In the genomic region with DNA sequence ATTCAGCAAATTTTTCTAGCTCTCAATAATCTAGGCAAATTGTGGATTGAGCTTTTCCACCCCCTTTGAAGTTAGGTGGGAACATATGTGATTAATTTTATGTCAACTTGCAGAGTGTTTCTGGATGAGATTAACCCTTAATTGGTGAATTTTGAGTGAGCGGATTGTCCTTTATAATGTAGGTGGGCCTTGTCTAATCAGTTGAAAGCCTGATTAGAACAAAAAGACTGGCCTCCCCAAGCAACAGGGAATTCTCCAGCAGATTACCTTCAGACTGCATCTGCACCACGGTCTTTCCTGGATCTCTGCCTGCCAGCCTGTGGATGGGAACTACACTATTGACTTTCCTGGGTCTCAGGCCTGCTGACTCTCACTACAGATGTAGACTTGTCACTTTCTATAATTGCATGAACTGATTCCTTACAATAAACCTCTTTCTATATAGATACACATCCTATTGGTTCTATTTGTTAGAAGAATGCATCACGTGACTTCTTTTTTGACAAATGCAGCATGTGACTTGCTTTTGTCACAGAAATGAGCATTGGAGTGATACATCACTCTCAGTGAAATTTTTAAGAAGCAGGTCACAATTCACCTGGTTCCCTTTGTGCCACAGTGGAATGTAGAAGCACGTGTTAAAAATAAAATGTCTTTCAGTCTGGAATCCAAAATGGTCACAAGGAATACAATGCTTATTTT, we compare ENCODE assay signal across 1 cellular context.
TF ChIP-seq lines count a peak whose summit lies in the region.

No MANE protein-coding gene starts in this region.

TF ChIP-seq in A549, 52 proteins besides CTCF, POLR2A, EP300 and RAD21 (continued from another document):
- TF ChIP-seq, protein P1, sequence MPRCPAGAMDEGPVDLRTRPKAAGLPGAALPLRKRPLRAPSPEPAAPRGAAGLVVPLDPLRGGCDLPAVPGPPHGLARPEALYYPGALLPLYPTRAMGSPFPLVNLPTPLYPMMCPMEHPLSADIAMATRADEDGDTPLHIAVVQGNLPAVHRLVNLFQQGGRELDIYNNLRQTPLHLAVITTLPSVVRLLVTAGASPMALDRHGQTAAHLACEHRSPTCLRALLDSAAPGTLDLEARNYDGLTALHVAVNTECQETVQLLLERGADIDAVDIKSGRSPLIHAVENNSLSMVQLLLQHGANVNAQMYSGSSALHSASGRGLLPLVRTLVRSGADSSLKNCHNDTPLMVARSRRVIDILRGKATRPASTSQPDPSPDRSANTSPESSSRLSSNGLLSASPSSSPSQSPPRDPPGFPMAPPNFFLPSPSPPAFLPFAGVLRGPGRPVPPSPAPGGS (IDR thresholded peaks at IDR 0.05) = no peak
- TF ChIP-seq PHF8 (IDR thresholded peaks at IDR 0.05; ENCODE audit: borderline replicate concordance, low read depth) (no peak), HOXB13 (CRISPR knock-in tag; IDR thresholded peaks at IDR 0.05; ENCODE audit: low read depth) (no peak)
TF ChIP-seq in A549: peak in this region for 1.
